In the genomic region with DNA sequence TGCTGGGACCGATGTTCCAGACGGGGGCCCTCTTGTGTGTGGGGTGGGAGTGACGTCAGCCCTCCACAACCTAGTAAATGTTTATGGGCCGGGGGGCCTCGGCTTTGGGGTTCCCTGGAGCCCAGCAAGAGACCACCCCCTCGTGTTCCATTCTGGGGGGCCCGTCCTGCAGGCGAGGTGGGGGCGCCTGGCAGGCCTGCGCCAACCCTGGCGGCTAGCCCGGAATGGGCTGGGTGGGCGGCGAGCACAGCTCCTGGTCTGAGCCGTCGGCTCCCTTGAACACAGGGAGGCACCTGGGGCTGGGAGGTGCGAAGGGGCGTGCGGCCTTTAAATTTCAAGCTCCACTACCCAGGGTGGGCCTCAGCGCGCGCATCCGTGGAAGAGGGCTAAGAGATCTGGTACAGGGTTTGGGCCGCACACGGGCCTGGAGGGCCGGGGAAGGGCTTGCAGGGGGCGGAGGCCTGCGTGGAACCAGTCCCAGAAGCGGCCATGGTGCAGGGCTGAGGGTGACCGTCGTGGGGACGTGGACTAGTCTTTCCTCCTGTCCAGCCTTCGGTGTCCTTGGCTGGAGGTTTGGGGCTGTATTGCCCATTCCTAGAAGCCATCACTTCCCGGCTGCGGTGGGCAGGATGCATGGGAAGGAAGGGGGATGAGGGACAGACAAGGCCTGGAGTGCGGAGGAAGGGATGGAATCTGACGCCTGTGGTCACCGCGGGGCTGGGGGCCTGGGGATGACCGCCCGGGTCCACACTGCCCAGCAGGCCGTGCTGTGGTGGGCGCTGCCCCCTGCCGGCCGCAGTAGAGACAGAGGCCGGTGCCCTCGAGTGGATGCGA, we compare ENCODE assay signal across 8 cellular contexts. TPM values are rescaled to one million over a fixed set of nuclear protein-coding genes. Genes with fewer than 3 reads are reported as not detected.
DNase-seq lines count a peak whose midpoint lies in the region; ATAC-seq lines count a peak whose summit lies in the region.

No MANE protein-coding gene starts in this region.

- peak; percentile 57 for ATAC-seq in activated naive CD8-positive, alpha-beta T cell treated with anti-CD3 and anti-CD28 coated beads, Interleukin-2, amount 10 ng/mL, durations not matched to agents 7 days and 5 days (ENCODE audit: low read depth)
- no peak for ATAC-seq in HG03025 (IDR thresholded peaks at IDR 0.05; ENCODE audit: low FRiP score, unreplicated experiment)

- DNase-seq in D341Med (ENCODE audit: low spot score) (peak; percentile 81), HK-2 (ENCODE audit: unreplicated experiment) (peak; percentile 63), iPS-NIHi7 (ENCODE audit: extremely low spot score) (peak; percentile 66), substantia nigra (lab: John Stamatoyannopoulos, UW) (peak in 25 of 49 donors; percentile 1 to 54 (median 23)), mesenteric fat pad (ENCODE audit: low spot score) (no peak), COR-L47 (lab: John Stamatoyannopoulos, UW) (no peak)
- peak; percentile 52 for DNase-seq in activated naive CD8-positive, alpha-beta T cell treated with anti-CD3 and anti-CD28 coated beads, Interleukin-2, amount 10 ng/mL, durations not matched to agents 7 days and 5 days

- H3K27ac ChIP-seq in substantia nigra (ENCODE audit: low read depth, low read length, poor library complexity, severe bottlenecking), result no peak overlapping the region

- H3K36me3 Mint-ChIP-seq in activated naive CD8-positive, alpha-beta T cell treated with anti-CD3 and anti-CD28 coated beads, Interleukin-2, amount 10 ng/mL, durations not matched to agents 7 days and 5 days, result no peaks in the 10 kb centered on the region

- H3K4me3 Mint-ChIP-seq in activated naive CD8-positive, alpha-beta T cell treated with anti-CD3 and anti-CD28 coated beads, Interleukin-2, amount 10 ng/mL, durations not matched to agents 7 days and 5 days, result no peak overlapping the region

- H3K27ac Mint-ChIP-seq in activated naive CD8-positive, alpha-beta T cell treated with anti-CD3 and anti-CD28 coated beads, Interleukin-2, amount 10 ng/mL, durations not matched to agents 7 days and 5 days, result no peak overlapping the region

- peaks cover 11% of the 10 kb centered on the region for H3K27me3 Mint-ChIP-seq in activated naive CD8-positive, alpha-beta T cell treated with anti-CD3 and anti-CD28 coated beads, Interleukin-2, amount 10 ng/mL, durations not matched to agents 7 days and 5 days

- H3K4me1 Mint-ChIP-seq in activated naive CD8-positive, alpha-beta T cell treated with anti-CD3 and anti-CD28 coated beads, Interleukin-2, amount 10 ng/mL, durations not matched to agents 7 days and 5 days, result no peaks in the 10 kb centered on the region

- POLR2A ChIA-PET in activated naive CD8-positive, alpha-beta T cell treated with anti-CD3 and anti-CD28 coated beads, Interleukin-2, amount 10 ng/mL, durations not matched to agents 7 days and 5 days (lab: Charles Lee), result interaction anchor here (0.5 to 3.0 kb wide), 2 partner anchors 8 to 11 kb away, joined by 3 to 15 read pairs; a partner anchor contains a TSS

- no peaks in the 10 kb centered on the region for H3K9me3 Mint-ChIP-seq in activated naive CD8-positive, alpha-beta T cell treated with anti-CD3 and anti-CD28 coated beads, Interleukin-2, amount 10 ng/mL, durations not matched to agents 7 days and 5 days

RNA-seq across cellular contexts. Expression of a gene that starts 11.4 kb away (rescaled TPM):
- 100 to 1,000 TPM; 187 to 193 TPM for total RNA-seq in activated naive CD8-positive, alpha-beta T cell treated with anti-CD3 and anti-CD28 coated beads, Interleukin-2, amount 10 ng/mL, durations not matched to agents 7 days and 5 days
- 186 TPM for total RNA-seq in mesenteric fat pad

RNA-seq across cellular contexts. Expression of a gene that starts 12.5 kb away (rescaled TPM):
- total RNA-seq in activated naive CD8-positive, alpha-beta T cell treated with anti-CD3 and anti-CD28 coated beads, Interleukin-2, amount 10 ng/mL, durations not matched to agents 7 days and 5 days, result 10 to 100 TPM; 15.6 to 17.5 TPM
- total RNA-seq in mesenteric fat pad, result 3.0 TPM

RNA-seq across cellular contexts. Expression of a gene that starts 21.8 kb away (rescaled TPM):
- under 1 TPM; 0.23 to 0.30 TPM for total RNA-seq in activated naive CD8-positive, alpha-beta T cell treated with anti-CD3 and anti-CD28 coated beads, Interleukin-2, amount 10 ng/mL, durations not matched to agents 7 days and 5 days
- not detected for total RNA-seq in mesenteric fat pad

RNA-seq across cellular contexts. Expression of a gene that starts 21.9 kb away (rescaled TPM):
- 10 to 100 TPM; 25.0 to 28.8 TPM for total RNA-seq in activated naive CD8-positive, alpha-beta T cell treated with anti-CD3 and anti-CD28 coated beads, Interleukin-2, amount 10 ng/mL, durations not matched to agents 7 days and 5 days
- total RNA-seq in mesenteric fat pad, result 4.4 TPM

RNA-seq across cellular contexts. Expression of a gene that starts 40.9 kb away (rescaled TPM):
- total RNA-seq in activated naive CD8-positive, alpha-beta T cell treated with anti-CD3 and anti-CD28 coated beads, Interleukin-2, amount 10 ng/mL, durations not matched to agents 7 days and 5 days, result not detected
- total RNA-seq in mesenteric fat pad, result not detected

Comparison
In these comparisons a context has a peak if more than half of its experiments do, and no peak if none do; other contexts are left out.
1. DNase-seq: peak in D341Med (single experiment), HK-2 (single experiment), activated naive CD8-positive, alpha-beta T cell treated with anti-CD3 and anti-CD28 coated beads, Interleukin-2, amount 10 ng/mL, durations not matched to agents 7 days and 5 days (single experiment), iPS-NIHi7 (single experiment) and substantia nigra (25 of 49); none in mesenteric fat pad (single experiment) and COR-L47 (single experiment).